20 cellular contexts compared by ENCODE assay signal in genomic region chr14:83520837-83521236, GRCh38.
DNase-seq lines count a peak whose midpoint lies in the region; ATAC-seq lines count a peak whose summit lies in the region.
"Had no signal": no experiment of that assay in that cellular context is flagged by ENCODE, and none has a peak within 500 bp of the region (broad histone marks: within the 10 kb centered on the region; RNA-seq: fewer than 3 reads in every experiment).

No MANE protein-coding gene starts in this region.

- no peak overlapping the region for H3K27ac ChIP-seq in GM23248
- H3K27ac ChIP-seq: breast epithelium, C4-2B, heart left ventricle, lower lobe of right lung had no signal

- H3K4me1 ChIP-seq in GM23248 (ENCODE audit: insufficient read depth): no peaks in the 10 kb centered on the region
- H3K4me1 ChIP-seq: breast epithelium, heart left ventricle, lower lobe of right lung had no signal

- in situ Hi-C loops in GM23248 (cut with MboI): no loop called here

- no peaks in the 10 kb centered on the region for H3K27me3 ChIP-seq in GM23248 (replicated peaks; ENCODE audit: insufficient read depth)
- H3K27me3 ChIP-seq: breast epithelium, heart left ventricle had no signal

- no peak overlapping the region for H3K4me2 ChIP-seq in GM23248 (ENCODE audit: unreplicated experiment)

- WGBS in GM23248 (ENCODE audit: low coverage in 1 of 2, low lambda C conversion rate in 2 of 2, missing lambda C conversion rate in 2 of 2), 2 experiments: 15 to 21% methylated on average over 3 of the region's 3 CpGs

- no peaks in the 10 kb centered on the region for H3K36me3 ChIP-seq in GM23248 (ENCODE audit: low read depth)
- H3K36me3 ChIP-seq: breast epithelium, heart left ventricle, lower lobe of right lung had no signal

- DNase-seq in GM23248 (peak; percentile 11), SK-N-DZ (ENCODE audit: low spot score) (peak; percentile 95), fibroblast of peridontal ligament (ENCODE audit: extremely low read depth) (peak; percentile 71), stromal cell of bone marrow (ENCODE audit: low read depth) (peak; percentile 62), NCI-H345 treated with DMSO at 0.1 percent for 48 hours (lab: John Stamatoyannopoulos, UW; ENCODE audit: unreplicated experiment) (no peak)
- DNase-seq: activated CD8-positive, alpha-beta T cell treated with anti-CD3 and anti-CD28 coated beads for 36 hours; activated T-cell treated with anti-CD3 and anti-CD28 coated beads, Interleukin-2, amount 50 U/mL, for 72 hours; dermis blood vessel endothelial cell; GDM1; heart left ventricle; lower lobe of right lung; NCI-H187 treated with DMSO at 0.1 percent for 48 hours; NCI-H446 treated with DMSO at 0.1 percent for 48 hours; stimulated activated CD4-positive, alpha-beta T cell treated with anti-CD3 and anti-CD28 coated beads, Interleukin-4, amount 100 ng/mL, for 4 hours had no signal

- no peak overlapping the region for H3K9ac ChIP-seq in GM23248

- H3F3A ChIP-seq in GM23248 (ENCODE audit: insufficient read depth): no peaks in the 10 kb centered on the region

- ATAC-seq in HG02870 (IDR thresholded peaks at IDR 0.05; ENCODE audit: unreplicated experiment) (no peak), HG02885 (IDR thresholded peaks at IDR 0.05; ENCODE audit: poor library complexity, unreplicated experiment) (no peak)
- ATAC-seq: activated CD8-positive, alpha-beta T cell treated with anti-CD3 and anti-CD28 coated beads for 36 hours; activated T-cell treated with anti-CD3 and anti-CD28 coated beads, Interleukin-2, amount 50 U/mL, for 72 hours; heart left ventricle; lower lobe of right lung; Right ventricle myocardium inferior; WTC11 had no signal

- H3K79me2 ChIP-seq in GM23248 (ENCODE audit: insufficient read depth): no peaks in the 10 kb centered on the region

- no peaks in the 10 kb centered on the region for H3K9me2 ChIP-seq in GM23248 (ENCODE audit: insufficient read depth)

- no peaks in the 10 kb centered on the region for H4K20me1 ChIP-seq in GM23248 (ENCODE audit: insufficient read depth)

- no peaks in the 10 kb centered on the region for H3K9me3 ChIP-seq in GM23248 (ENCODE audit: low read depth)
- H3K9me3 ChIP-seq: breast epithelium, heart left ventricle, lower lobe of right lung had no signal

- H3K4me3 ChIP-seq in GM23248: no peak overlapping the region
- H3K4me3 ChIP-seq: breast epithelium, heart left ventricle, lower lobe of right lung had no signal

- H2AFZ ChIP-seq in GM23248: no peak overlapping the region
